Comparison of ENCODE assay signal across 19 cellular contexts in genomic region chr19:12759686-12760085, GRCh38. TPM values are rescaled to one million over a fixed set of nuclear protein-coding genes. Genes with fewer than 3 reads are reported as not detected.
DNase-seq lines count a peak whose midpoint lies in the region; TF ChIP-seq lines count a peak whose summit lies in the region.
"Had no signal": no experiment of that assay in that cellular context is flagged by ENCODE, and none has a peak within 500 bp of the region (broad histone marks: within the 10 kb centered on the region; RNA-seq: fewer than 3 reads in every experiment).

No MANE protein-coding gene starts in this region.

- no peaks in the 10 kb centered on the region for H3K27me3 ChIP-seq in endodermal cell (ENCODE audit: control insufficient read depth, insufficient read depth, low read length, poor library complexity, severe bottlenecking)

- H3K9me3 Mint-ChIP-seq in endodermal cell: peaks cover 8% of the 10 kb centered on the region
- H3K9me3 Mint-ChIP-seq: CD4-positive, alpha-beta memory T cell; HFFc6 had no signal

- POLR2A ChIA-PET in RWPE1 (lab: Yijun Ruan, JAX; ENCODE audit: low non-redundant PET): interaction anchor here (0.5 to 0.7 kb wide), 2 partner anchors 15 to 39 kb away, joined by 4 to 5 read pairs; no protein-coding TSS in a partner anchor

- H3K4me1 ChIP-seq in endodermal cell (ENCODE audit: control insufficient read depth, insufficient read depth, low read length): no peaks in the 10 kb centered on the region

- H3K36me3 ChIP-seq in endodermal cell (ENCODE audit: control insufficient read depth, insufficient read depth, low read length): peaks cover 8% of the 10 kb centered on the region

- TF ChIP-seq CTCF in 22Rv1 (IDR thresholded peaks at IDR 0.05) (no peak), RWPE1 (conservative IDR thresholded peaks at IDR 0.05; ENCODE audit: low read depth) (no peak), endodermal cell (conservative IDR thresholded peaks at IDR 0.05) (no peak), GM13977 (IDR thresholded peaks at IDR 0.05; ENCODE audit: extremely low read depth, insufficient read depth, missing control alignments) (no peak)

- H3K27me3 Mint-ChIP-seq in endodermal cell (ENCODE audit: insufficient read depth): peaks cover 9% of the 10 kb centered on the region

- no peak for DNase-seq in RWPE1 (ENCODE audit: low spot score)
- no peak for DNase-seq in endodermal cell
- no peak for DNase-seq in GM13977 (ENCODE audit: low spot score)
- no peak for DNase-seq in G401 (ENCODE audit: low spot score)
- DNase-seq in A172 (ENCODE audit: low spot score): no peak
- DNase-seq: 8988T; Calu3; CD4-positive, alpha-beta memory T cell; COR-L47; DMS53; DMS79 treated with DMSO at 0.1 percent for 48 hours; H9; HFFc6 had no signal

- no peak overlapping the region for H3K4me3 ChIP-seq in endodermal cell (ENCODE audit: low read length)
- H3K4me3 ChIP-seq: GM12878, GM23338 had no signal

- in situ Hi-C loops in GM13977 (cut with MboI; ENCODE audit: low pct_unique_long_range_greater_than_20kb, low sequenced_read_pairs, unreplicated experiment) (loop anchor here (10.0 kb wide), 2 partner anchors 85 to 195 kb away; no protein-coding TSS in a partner anchor), G401 (cut with HindIII; ENCODE audit: low sequenced_read_pairs) (no loop called here)

- H3K27ac Mint-ChIP-seq in endodermal cell: peak overlapping the region; percentile 61
- H3K27ac Mint-ChIP-seq: GM23338, HFFc6 had no signal

- CTCF ChIA-PET in RWPE1 (lab: Yijun Ruan, JAX): interaction anchor here (0.6 to 2.7 kb wide), 9 partner anchors 9 to 211 kb away, joined by 3 to 25 read pairs (median 4); partner anchors contain the start of gene GET3

- H3K36me3 Mint-ChIP-seq in endodermal cell (ENCODE audit: low read depth): peaks cover 33% of the 10 kb centered on the region
- H3K36me3 Mint-ChIP-seq: CD4-positive, alpha-beta memory T cell had no signal

- peak overlapping the region; percentile 23; the same call in 1 of the 2 replicates for H3K27ac ChIP-seq in 22Rv1
- 0 out of 2 replicates have a peak overlapping the region, but pooled peaks have one; percentile 16 for H3K27ac ChIP-seq in RWPE1
- no peak overlapping the region for H3K27ac ChIP-seq in endodermal cell (ENCODE audit: low read depth, low read length)

- H3K4me1 Mint-ChIP-seq in endodermal cell: peaks cover 12% of the 10 kb centered on the region

- H3K9me3 ChIP-seq in endodermal cell (ENCODE audit: control insufficient read depth, low read length): no peaks in the 10 kb centered on the region

- no peak overlapping the region for H3K9ac ChIP-seq in endodermal cell (ENCODE audit: extremely low read depth, low read length, poor library complexity, severe bottlenecking)

- WGBS in endodermal cell (ENCODE audit: insufficient coverage in 1 of 2, insufficient read length in 1 of 2), 2 experiments: 100% methylated on average over 1 of the region's 6 CpGs; no CpG with 5 or more reads in 1 of the 2 experiments

- no peak overlapping the region for H3K4me3 Mint-ChIP-seq in endodermal cell
- H3K4me3 Mint-ChIP-seq: GM23338, HFFc6 had no signal

RNA-seq across cellular contexts. Expression of gene BEST2, which starts 8.1 kb away (rescaled TPM):
- total RNA-seq in endodermal cell: 1 to 10 TPM in 1 of 2 donors, under 1 TPM in 1; 0.95 to 1.2 TPM
- polyA plus RNA-seq in endodermal cell (2013, experiment 1 of 2): 0.36 TPM
- 0.33 TPM for polyA plus RNA-seq in endodermal cell (2013, experiment 2 of 2)
- not detected in 2 replicates for total RNA-seq in G401 (2014; rRNA removed; shearing (Covaris generic))
- total RNA-seq in A172 (2014; rRNA removed; shearing (Covaris generic)): not detected in 2 replicates
- total RNA-seq: A673; Calu3; CD4-positive, alpha-beta memory T cell; Daoy; GM12878; HFFc6 had no signal
- polyA plus RNA-seq: BJ; CD4-positive, alpha-beta memory T cell; GM12878 had no signal

RNA-seq across cellular contexts. Expression of gene HOOK2, which starts 15.7 kb away (rescaled TPM):
- 100 to 1,000 TPM in 1 of 2 donors, 10 to 100 TPM in 1; 82.1 to 103 TPM for total RNA-seq in endodermal cell
- polyA plus RNA-seq in endodermal cell (2013, experiment 1 of 2): 28.9 TPM
- 23.8 TPM for polyA plus RNA-seq in endodermal cell (2013, experiment 2 of 2)
- 19.4 and 20.2 TPM in 2 replicates for total RNA-seq in G401 (2014; rRNA removed; shearing (Covaris generic))
- total RNA-seq in A172 (2014; rRNA removed; shearing (Covaris generic)): 10.2 and 20.5 TPM in 2 replicates

RNA-seq across cellular contexts. Expression of gene GET3, which starts 22.4 kb away (rescaled TPM):
- total RNA-seq in endodermal cell: 100 to 1,000 TPM in 1 of 2 donors, 10 to 100 TPM in 1; 97.8 to 102 TPM
- polyA plus RNA-seq in endodermal cell (2013, experiment 1 of 2): 74.9 TPM
- polyA plus RNA-seq in endodermal cell (2013, experiment 2 of 2): 77.4 TPM
- 232 and 263 TPM in 2 replicates for total RNA-seq in G401 (2014; rRNA removed; shearing (Covaris generic))
- total RNA-seq in A172 (2014; rRNA removed; shearing (Covaris generic)): 198 and 212 TPM in 2 replicates

RNA-seq across cellular contexts. Expression of gene TRIR, which starts 25.2 kb away (rescaled TPM):
- total RNA-seq in endodermal cell: 100 to 1,000 TPM; 103 to 125 TPM
- polyA plus RNA-seq in endodermal cell (2013, experiment 1 of 2): 154 TPM
- polyA plus RNA-seq in endodermal cell (2013, experiment 2 of 2): 154 TPM
- 621 and 678 TPM in 2 replicates for total RNA-seq in G401 (2014; rRNA removed; shearing (Covaris generic))
- total RNA-seq in A172 (2014; rRNA removed; shearing (Covaris generic)): 344 and 364 TPM in 2 replicates

RNA-seq across cellular contexts. Expression of gene JUNB, which starts 31.6 kb away (rescaled TPM):
- total RNA-seq in endodermal cell: 1 to 10 TPM; 6.7 to 7.2 TPM
- polyA plus RNA-seq in endodermal cell (2013, experiment 1 of 2): 7.7 TPM
- polyA plus RNA-seq in endodermal cell (2013, experiment 2 of 2): 9.9 TPM
- total RNA-seq in G401 (2014; rRNA removed; shearing (Covaris generic)): 28.3 and 35.9 TPM in 2 replicates
- total RNA-seq in A172 (2014; rRNA removed; shearing (Covaris generic)): 79.1 and 85.7 TPM in 2 replicates
